In the genomic region with DNA sequence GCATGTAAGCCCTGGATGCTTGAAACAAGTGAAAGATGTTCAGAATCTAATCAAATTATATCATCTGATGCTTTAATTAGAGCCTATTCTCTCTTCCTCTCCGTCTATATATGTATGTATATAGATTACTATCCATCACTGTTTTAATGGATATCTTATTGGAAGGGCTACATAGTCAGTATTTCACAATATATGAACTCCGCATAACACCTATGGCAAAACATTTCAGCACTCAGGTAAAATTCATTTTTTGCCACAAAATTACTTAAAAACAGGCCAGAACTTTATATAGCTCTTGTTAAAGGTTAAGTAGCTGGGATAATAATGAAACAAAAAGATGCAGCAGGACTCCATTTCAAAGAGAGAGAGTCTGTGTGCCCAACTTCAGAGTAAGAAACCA, we compare ENCODE assay signal across 10 cellular contexts. TPM values are rescaled to one million over a fixed set of nuclear protein-coding genes. Genes with fewer than 3 reads are reported as not detected.
DNase-seq lines count a peak whose midpoint lies in the region; ATAC-seq and TF ChIP-seq lines count a peak whose summit lies in the region.
"Had no signal": no experiment of that assay in that cellular context is flagged by ENCODE, and none has a peak within 500 bp of the region (broad histone marks: within the 10 kb centered on the region; RNA-seq: fewer than 3 reads in every experiment).

No MANE protein-coding gene starts in this region.

- no peaks in the 10 kb centered on the region for H3K9me3 ChIP-seq in BLaER1 treated with 17β-estradiol and CSF1 and Interleukin-3, amounts not matched to agents 10 nM and 100 nM (replicated peaks in 1 of 11)
- no peaks in the 10 kb centered on the region for H3K9me3 ChIP-seq in GM23248 (ENCODE audit: low read depth)
- no peaks in the 10 kb centered on the region for H3K9me3 ChIP-seq in parathyroid adenoma (ENCODE audit: control insufficient read depth, low read length)

- peaks cover 0 to 33% (median 27%) of the 10 kb centered on the region in 11 experiments; a peak in 16 of 22 replicates for H4K20me1 ChIP-seq in BLaER1 treated with 17β-estradiol and CSF1 and Interleukin-3, amounts not matched to agents 10 nM and 100 nM
- H4K20me1 ChIP-seq in GM23248 (ENCODE audit: insufficient read depth), result no peaks in the 10 kb centered on the region

- ATAC-seq in activated naive CD8-positive, alpha-beta T cell treated with anti-CD3 and anti-CD28 coated beads, Interleukin-2, amount 10 ng/mL, durations not matched to agents 7 days and 5 days (ENCODE audit: low read depth), result no peak
- ATAC-seq in GM19324 (IDR thresholded peaks at IDR 0.05; ENCODE audit: low FRiP score, unreplicated experiment), result no peak

- peaks cover 25% of the 10 kb centered on the region for H3K4me1 Mint-ChIP-seq in activated naive CD8-positive, alpha-beta T cell treated with anti-CD3 and anti-CD28 coated beads, Interleukin-2, amount 10 ng/mL, durations not matched to agents 7 days and 5 days

- peak overlapping the region in 1 of 10 experiments; percentile 84; a peak in 2 of 20 replicates for H3K4me3 ChIP-seq in BLaER1 treated with 17β-estradiol and CSF1 and Interleukin-3, amounts not matched to agents 10 nM and 100 nM
- H3K4me3 ChIP-seq in GM23248 (peak overlapping the region; percentile 89; the same call in 1 of the 2 replicates), parathyroid adenoma (ENCODE audit: low read depth, low read length) (no peak overlapping the region)

- peaks cover 5% of the 10 kb centered on the region for H3K36me3 Mint-ChIP-seq in activated naive CD8-positive, alpha-beta T cell treated with anti-CD3 and anti-CD28 coated beads, Interleukin-2, amount 10 ng/mL, durations not matched to agents 7 days and 5 days

- H3K27me3 Mint-ChIP-seq in activated naive CD8-positive, alpha-beta T cell treated with anti-CD3 and anti-CD28 coated beads, Interleukin-2, amount 10 ng/mL, durations not matched to agents 7 days and 5 days, result no peaks in the 10 kb centered on the region

- H3K27me3 ChIP-seq in BLaER1 treated with 17β-estradiol and CSF1 and Interleukin-3, amounts not matched to agents 10 nM and 100 nM, result no peaks in the 10 kb centered on the region
- H3K27me3 ChIP-seq in GM23248 (replicated peaks; ENCODE audit: insufficient read depth) (no peaks in the 10 kb centered on the region), parathyroid adenoma (ENCODE audit: control insufficient read depth, insufficient read depth, low read length) (no peaks in the 10 kb centered on the region)
- H3K27me3 ChIP-seq: brain microvascular endothelial cell had no signal

- peaks cover 22 to 34% (median 25%) of the 10 kb centered on the region in 10 experiments for H3K4me1 ChIP-seq in BLaER1 treated with 17β-estradiol and CSF1 and Interleukin-3, amounts not matched to agents 10 nM and 100 nM
- H3K4me1 ChIP-seq in GM23248 (ENCODE audit: insufficient read depth) (peaks cover 7% of the 10 kb centered on the region; the same call in 1 of the 2 replicates), parathyroid adenoma (peaks cover 19% of the 10 kb centered on the region)

- in situ Hi-C loops in GM23248 (cut with MboI), result no loop called here

- no peaks in the 10 kb centered on the region for H3K9me3 Mint-ChIP-seq in activated naive CD8-positive, alpha-beta T cell treated with anti-CD3 and anti-CD28 coated beads, Interleukin-2, amount 10 ng/mL, durations not matched to agents 7 days and 5 days

- peak overlapping the region; percentile 73 to 95 (median 90); a peak in 19 of 22 replicates for H3K4me2 ChIP-seq in BLaER1 treated with 17β-estradiol and CSF1 and Interleukin-3, amounts not matched to agents 10 nM and 100 nM
- H3K4me2 ChIP-seq in GM23248 (ENCODE audit: unreplicated experiment), result peak overlapping the region; percentile 79
- H3K4me2 ChIP-seq in parathyroid adenoma (ENCODE audit: low read length), result no peak overlapping the region

- peak overlapping the region in 7 of 11 experiments; percentile 88 to 99 (median 96); a peak in 9 of 22 replicates for H3K9ac ChIP-seq in BLaER1 treated with 17β-estradiol and CSF1 and Interleukin-3, amounts not matched to agents 10 nM and 100 nM
- H3K9ac ChIP-seq in GM23248 (peak overlapping the region; percentile 98), parathyroid adenoma (no peak overlapping the region)

- H3F3A ChIP-seq in GM23248 (ENCODE audit: insufficient read depth), result no peaks in the 10 kb centered on the region

- H3K79me2 ChIP-seq in GM23248 (ENCODE audit: insufficient read depth), result peaks cover 32% of the 10 kb centered on the region
- H3K79me2 ChIP-seq in parathyroid adenoma, result no peaks in the 10 kb centered on the region

- no peaks in the 10 kb centered on the region for H3K9me2 ChIP-seq in GM23248 (ENCODE audit: insufficient read depth)

- peak overlapping the region; percentile 90 for H3K4me3 Mint-ChIP-seq in activated naive CD8-positive, alpha-beta T cell treated with anti-CD3 and anti-CD28 coated beads, Interleukin-2, amount 10 ng/mL, durations not matched to agents 7 days and 5 days

- POLR2A ChIA-PET in activated naive CD8-positive, alpha-beta T cell treated with anti-CD3 and anti-CD28 coated beads, Interleukin-2, amount 10 ng/mL, durations not matched to agents 7 days and 5 days (lab: Charles Lee), result interaction anchor here (0.7 kb wide), 1 partner anchor 378 kb away, joined by 3 read pairs; no protein-coding TSS in a partner anchor

- DNase-seq in GM23248 (no peak), NCI-H187 (lab: John Stamatoyannopoulos, UW) (no peak), HT-29 (ENCODE audit: low spot score) (no peak), H4 (ENCODE audit: low spot score) (no peak)
- DNase-seq in activated naive CD8-positive, alpha-beta T cell treated with anti-CD3 and anti-CD28 coated beads, Interleukin-2, amount 10 ng/mL, durations not matched to agents 7 days and 5 days, result no peak
- DNase-seq: NCI-H226 had no signal

- H3K27ac Mint-ChIP-seq in activated naive CD8-positive, alpha-beta T cell treated with anti-CD3 and anti-CD28 coated beads, Interleukin-2, amount 10 ng/mL, durations not matched to agents 7 days and 5 days, result no peak overlapping the region

- peak overlapping the region; percentile 92 for H2AFZ ChIP-seq in GM23248
- peak overlapping the region; percentile 57 for H2AFZ ChIP-seq in parathyroid adenoma

- H3K27ac ChIP-seq in BLaER1 treated with 17β-estradiol and CSF1 and Interleukin-3, amounts not matched to agents 10 nM and 100 nM, result peak overlapping the region in 10 of 11 experiments; percentile 91 to 99 (median 98); a peak in 19 of 22 replicates
- H3K27ac ChIP-seq in GM23248, result peak overlapping the region; percentile 98
- no peak overlapping the region for H3K27ac ChIP-seq in parathyroid adenoma

- no peak for TF ChIP-seq CTCF in parathyroid adenoma (IDR thresholded peaks at IDR 0.05)

- peaks cover 13 to 21% (median 18%) of the 10 kb centered on the region in 11 experiments for H3K36me3 ChIP-seq in BLaER1 treated with 17β-estradiol and CSF1 and Interleukin-3, amounts not matched to agents 10 nM and 100 nM
- H3K36me3 ChIP-seq in GM23248 (ENCODE audit: low read depth), result peaks cover 6% of the 10 kb centered on the region; the same call in 1 of the 2 replicates
- H3K36me3 ChIP-seq in parathyroid adenoma (ENCODE audit: control insufficient read depth, insufficient read depth, low read length), result no peaks in the 10 kb centered on the region

- 97 to 100% methylated on average over 2 of the region's 2 CpGs for WGBS in GM23248 (ENCODE audit: low coverage in 1 of 2, low lambda C conversion rate in 2 of 2, missing lambda C conversion rate in 2 of 2), 2 experiments

RNA-seq across cellular contexts. Expression of gene PJVK, which starts 1.2 kb away (rescaled TPM):
- 0.97 and 1.9 TPM in 2 replicates for total RNA-seq in GM23248 (2014; rRNA removed; shearing (Covaris generic))
- 1.3 and 1.6 TPM in 2 replicates for polyA plus RNA-seq in GM23248 (2016; fragmentation: Nextera tagmentation; extraction: Ambion mirVana)
- total RNA-seq in activated naive CD8-positive, alpha-beta T cell treated with anti-CD3 and anti-CD28 coated beads, Interleukin-2, amount 10 ng/mL, durations not matched to agents 7 days and 5 days, result 1 to 10 TPM; 2.3 to 2.5 TPM
- 0.23 and 0.26 TPM in 2 replicates for total RNA-seq in HT-29 (2014; rRNA removed; shearing (Covaris generic))
- 1.1 and 2.5 TPM in 2 replicates for total RNA-seq in H4 (2014; rRNA removed; shearing (Covaris generic))

RNA-seq across cellular contexts. Expression of gene PRKRA, which starts 1.4 kb away (rescaled TPM):
- total RNA-seq in GM23248 (2014; rRNA removed; shearing (Covaris generic)), result 48.8 and 50.0 TPM in 2 replicates
- 64.3 and 64.7 TPM in 2 replicates for polyA plus RNA-seq in GM23248 (2016; fragmentation: Nextera tagmentation; extraction: Ambion mirVana)
- 10 to 100 TPM; 43.6 to 47.1 TPM for total RNA-seq in activated naive CD8-positive, alpha-beta T cell treated with anti-CD3 and anti-CD28 coated beads, Interleukin-2, amount 10 ng/mL, durations not matched to agents 7 days and 5 days
- total RNA-seq in HT-29 (2014; rRNA removed; shearing (Covaris generic)), result 45.1 and 53.5 TPM in 2 replicates
- 53.5 and 53.9 TPM in 2 replicates for total RNA-seq in H4 (2014; rRNA removed; shearing (Covaris generic))

RNA-seq across cellular contexts. Expression of gene FKBP7, which starts 26.1 kb away (rescaled TPM):
- total RNA-seq in GM23248 (2014; rRNA removed; shearing (Covaris generic)), result 18.6 and 28.4 TPM in 2 replicates
- 81.1 and 81.2 TPM in 2 replicates for polyA plus RNA-seq in GM23248 (2016; fragmentation: Nextera tagmentation; extraction: Ambion mirVana)
- 1 to 10 TPM; 1.8 to 2.4 TPM for total RNA-seq in activated naive CD8-positive, alpha-beta T cell treated with anti-CD3 and anti-CD28 coated beads, Interleukin-2, amount 10 ng/mL, durations not matched to agents 7 days and 5 days
- total RNA-seq in HT-29 (2014; rRNA removed; shearing (Covaris generic)), result 0.03 and 0.55 TPM in 2 replicates
- total RNA-seq in H4 (2014; rRNA removed; shearing (Covaris generic)), result 43.4 and 44.2 TPM in 2 replicates

RNA-seq across cellular contexts. Expression of gene PLEKHA3, which starts 27.9 kb away (rescaled TPM):
- 5.6 and 9.4 TPM in 2 replicates for total RNA-seq in GM23248 (2014; rRNA removed; shearing (Covaris generic))
- 17.7 and 17.9 TPM in 2 replicates for polyA plus RNA-seq in GM23248 (2016; fragmentation: Nextera tagmentation; extraction: Ambion mirVana)
- 10 to 100 TPM; 28.9 to 29.4 TPM for total RNA-seq in activated naive CD8-positive, alpha-beta T cell treated with anti-CD3 and anti-CD28 coated beads, Interleukin-2, amount 10 ng/mL, durations not matched to agents 7 days and 5 days
- total RNA-seq in HT-29 (2014; rRNA removed; shearing (Covaris generic)), result 4.4 and 5.2 TPM in 2 replicates
- total RNA-seq in H4 (2014; rRNA removed; shearing (Covaris generic)), result 10.3 and 11.7 TPM in 2 replicates
